Comparison of ENCODE assay signal across 7 cellular contexts in genomic region chr5:139788294-139788875, GRCh38. TPM values are rescaled to one million over a fixed set of nuclear protein-coding genes. Genes with fewer than 3 reads are reported as not detected.
DNase-seq lines count a peak whose midpoint lies in the region; ATAC-seq and TF ChIP-seq lines count a peak whose summit lies in the region.

No MANE protein-coding gene starts in this region.

- H3K4me1 ChIP-seq in HUES64 (ENCODE audit: insufficient read depth, low read length), result no peaks in the 10 kb centered on the region
- no peaks in the 10 kb centered on the region for H3K4me1 ChIP-seq in right lobe of liver

- no peaks in the 10 kb centered on the region for H3K9me3 ChIP-seq in HUES64 (ENCODE audit: insufficient read depth, low read depth, low read length)
- H3K9me3 ChIP-seq in right lobe of liver, result no peaks in the 10 kb centered on the region

- 0 out of 2 replicates have a peak overlapping the region, but pooled peaks have one; percentile 47 for H3K9ac ChIP-seq in HUES64 (ENCODE audit: low read depth, low read length)

- peaks cover 45% of the 10 kb centered on the region for H3K27me3 ChIP-seq in HUES64 (ENCODE audit: insufficient read depth, low read length)
- H3K27me3 ChIP-seq in right lobe of liver, result no peaks in the 10 kb centered on the region

- H3K36me3 Mint-ChIP-seq in central memory CD8-positive, alpha-beta T cell (ENCODE audit: insufficient read depth), result no peaks in the 10 kb centered on the region

- H3K27ac Mint-ChIP-seq in central memory CD8-positive, alpha-beta T cell (ENCODE audit: low read depth), result no peak overlapping the region

- 41% methylated on average over 32 of the region's 32 CpGs for WGBS in HUES64
- WGBS in right lobe of liver (ENCODE audit: insufficient coverage, low coverage, low lambda C conversion rate, missing lambda C conversion rate), result 47% methylated on average over 13 of the region's 32 CpGs

- H3K4me1 Mint-ChIP-seq in central memory CD8-positive, alpha-beta T cell, result no peaks in the 10 kb centered on the region

- H3K27ac ChIP-seq in HUES64 (ENCODE audit: low read depth, low read length) (no peak overlapping the region), right lobe of liver (no peak overlapping the region), substantia nigra (ENCODE audit: low read depth, low read length, poor library complexity, severe bottlenecking) (peak overlapping the region; percentile 100)

- DNase-seq in central memory CD8-positive, alpha-beta T cell (ENCODE audit: low spot score in 2 of 2), result no peak
- DNase-seq in right lobe of liver (no peak), substantia nigra (lab: John Stamatoyannopoulos, UW) (peak in 48 of 49 donors; percentile 75 to 98 (median 91)), HCEC 1CT (no peak), SK-N-DZ (ENCODE audit: low spot score) (no peak)

- peak overlapping the region; percentile 77 for H3K4me3 Mint-ChIP-seq in central memory CD8-positive, alpha-beta T cell

- H3K4me3 ChIP-seq in HUES64 (ENCODE audit: low read length) (peak overlapping the region; percentile 66), right lobe of liver (peak overlapping the region in 2 of 3 donors; percentile 53 to 54)

- ATAC-seq in central memory CD8-positive, alpha-beta T cell (replicated peaks; ENCODE audit: extremely low read depth, poor library complexity, severe bottlenecking), result no peak
- no peak for ATAC-seq in right lobe of liver
- ATAC-seq in HG02938 (IDR thresholded peaks at IDR 0.05; ENCODE audit: unreplicated experiment), result no peak

- no peak for TF ChIP-seq CTCF in right lobe of liver (IDR thresholded peaks at IDR 0.05)

- H3K36me3 ChIP-seq in HUES64 (ENCODE audit: insufficient read depth, low read length), result no peaks in the 10 kb centered on the region
- no peaks in the 10 kb centered on the region for H3K36me3 ChIP-seq in right lobe of liver

- peaks cover 47% of the 10 kb centered on the region for H3K27me3 Mint-ChIP-seq in central memory CD8-positive, alpha-beta T cell

- no peak for TF ChIP-seq POLR2A in right lobe of liver (IDR thresholded peaks at IDR 0.05)

- no peaks in the 10 kb centered on the region for H3K9me3 Mint-ChIP-seq in central memory CD8-positive, alpha-beta T cell

- intact Hi-C loops in right lobe of liver (cut with DNase I), result loop anchor here (5.0 to 10.0 kb wide), 2 partner anchors 76 to 179 kb away; no protein-coding TSS in a partner anchor

RNA-seq across cellular contexts. Expression of gene PSD2, which starts 7.2 kb away (rescaled TPM):
- 0.05 TPM for polyA plus RNA-seq in HUES64 (2013, experiment 1 of 2)
- 0.32 TPM for polyA plus RNA-seq in HUES64 (2013, experiment 2 of 2)
- under 1 TPM in 3 of 6 experiments, not detected in 3; 0.04 to 0.07 (median 0.07) TPM for total RNA-seq in right lobe of liver
- 0.07 TPM in 1 of 2 replicates, not detected in the other for polyA plus RNA-seq in SK-N-DZ (2014; cell fraction: cytosol; rRNA removed)
- polyA plus RNA-seq in SK-N-DZ (2014; cell fraction: nucleus; rRNA removed), result 0.06 and 1.4 TPM in 2 replicates

Comparison
In these comparisons a context has a peak if more than half of its experiments do, and no peak if none do; other contexts are left out.
1. DNase-seq: peak in substantia nigra (48 of 49); none in central memory CD8-positive, alpha-beta T cell (0 of 2), right lobe of liver (0 of 3), HCEC 1CT (single experiment) and SK-N-DZ (single experiment).